ENCODE assay signal across 8 cellular contexts in genomic region chr2:69914235-69915049, GRCh38. TPM values are rescaled to one million over a fixed set of nuclear protein-coding genes. Genes with fewer than 3 reads are reported as not detected.
DNase-seq lines count a peak whose midpoint lies in the region; FAIRE-seq and TF ChIP-seq lines count a peak whose summit lies in the region.

No MANE protein-coding gene starts in this region.

- H3K9me3 Mint-ChIP-seq in H9 (no peaks in the 10 kb centered on the region), neural crest cell (no peaks in the 10 kb centered on the region)

- no peak overlapping the region for H3T11ph ChIP-seq in H9 (ENCODE audit: low read length)

- H3K4ac ChIP-seq in H9 (ENCODE audit: low read depth, low read length): peak overlapping the region; percentile 69; the same call in 1 of the 2 replicates

- H4K8ac ChIP-seq in H9 (replicated peaks; ENCODE audit: insufficient read length, low read depth, low read length): no peak overlapping the region

- DNase-seq in H9 (peak; percentile 100), MG63 (peak; percentile 100), SHP77 treated with DMSO at 0.1 percent for 48 hours (lab: John Stamatoyannopoulos, UW) (peak; percentile 99), foreskin fibroblast (peak; percentile 100), neural crest cell (ENCODE audit: low read depth, low spot score) (peak; percentile 99)
- DNase-seq in activated gamma-delta T cell treated with anti-CD3 and anti-CD28 coated beads, Interleukin-2, amount 50 U/mL, for 16 hours (ENCODE audit: low read depth): peak; percentile 100

- H4K20me1 ChIP-seq in H9 (ENCODE audit: control insufficient read depth, insufficient read depth, insufficient read length): no peaks in the 10 kb centered on the region

- peaks cover 3% of the 10 kb centered on the region for H3K23me2 ChIP-seq in H9 (ENCODE audit: insufficient read length, low read depth, low read length, poor library complexity, severe bottlenecking)

- H3K27me3 Mint-ChIP-seq in H9 (ENCODE audit: low read depth) (no peaks in the 10 kb centered on the region; the same call in 1 of the 2 replicates), neural crest cell (ENCODE audit: low read depth) (peaks cover 4% of the 10 kb centered on the region)

- no peak overlapping the region for H2BK5ac ChIP-seq in H9 (ENCODE audit: insufficient read length, low read length)

- no peak overlapping the region for H4K91ac ChIP-seq in H9 (ENCODE audit: insufficient read length, low read depth, low read length)

- H3K36me3 ChIP-seq in MG63 (peaks cover 20% of the 10 kb centered on the region), stomach smooth muscle (ENCODE audit: control insufficient read depth in 2 of 2, insufficient read depth in 2 of 2, low read length in 2 of 2) (peaks cover 7 to 10% of the 10 kb centered on the region in 2 donors)

- H2AFZ ChIP-seq in H9 (ENCODE audit: low read length): no peak overlapping the region

- TF ChIP-seq CTCF in H9 (conservative IDR thresholded peaks at IDR 0.05) (peak; percentile 19; the same call in 1 of the 3 replicates), foreskin fibroblast (IDR thresholded peaks at IDR 0.05; ENCODE audit: low read depth, low read length) (no peak), neural crest cell (conservative IDR thresholded peaks at IDR 0.05) (peak; percentile 29)

- H2BK15ac ChIP-seq in H9 (ENCODE audit: low read depth, low read length): no peak overlapping the region

- H3K4me2 ChIP-seq in H9 (ENCODE audit: insufficient read depth, insufficient read length, low read length): peak overlapping the region; percentile 56

- no peak overlapping the region for H2BK120ac ChIP-seq in H9 (ENCODE audit: low read depth, low read length, poor library complexity, severe bottlenecking)

- H3K27me3 ChIP-seq in H9 (ENCODE audit: insufficient read depth, low read length): no peaks in the 10 kb centered on the region
- no peaks in the 10 kb centered on the region for H3K27me3 ChIP-seq in MG63
- H3K27me3 ChIP-seq in stomach smooth muscle (ENCODE audit: control insufficient read depth in 1 of 2, insufficient read depth in 2 of 2, low read length in 2 of 2): no peaks in the 10 kb centered on the region

- peak; percentile 100 for FAIRE-seq in G401.6 (lab: Jason Lieb, UNC)

- H3K9me3 ChIP-seq in H9 (ENCODE audit: control insufficient read depth, low read depth, low read length): no peaks in the 10 kb centered on the region
- no peaks in the 10 kb centered on the region for H3K9me3 ChIP-seq in MG63
- H3K9me3 ChIP-seq in stomach smooth muscle (ENCODE audit: control insufficient read depth in 2 of 2, low read length in 2 of 2): no peaks in the 10 kb centered on the region

- no peak overlapping the region for H2BK12ac ChIP-seq in H9 (ENCODE audit: insufficient read length, low read depth, low read length)

- no peak overlapping the region for H2BK20ac ChIP-seq in H9 (ENCODE audit: low read depth, low read length, poor library complexity, severe bottlenecking)

- no peaks in the 10 kb centered on the region for H3K79me2 ChIP-seq in H9 (ENCODE audit: insufficient read depth, low read length)

- H3K4me1 ChIP-seq in H9 (ENCODE audit: insufficient read depth, low read length) (no peaks in the 10 kb centered on the region), stomach smooth muscle (ENCODE audit: control insufficient read depth, insufficient read depth, low read length) (peaks cover 2% of the 10 kb centered on the region)

- H3K27ac Mint-ChIP-seq in H9: peak overlapping the region; percentile 84 to 98 (median 92); a peak in 5 of 7 replicates
- peak overlapping the region; percentile 98 for H3K27ac Mint-ChIP-seq in neural crest cell (ENCODE audit: unreplicated experiment)

- H3K4me1 Mint-ChIP-seq in H9 (peaks cover 3 to 5% of the 10 kb centered on the region in 2 experiments; a peak in 1 of 4 replicates), neural crest cell (peaks cover 16% of the 10 kb centered on the region)

- no CpG with 5 or more reads among the region's 57 CpGs for WGBS in H9 (ENCODE audit: extremely low coverage, insufficient read length, low lambda C conversion rate)

- no peak overlapping the region for H3K56ac ChIP-seq in H9 (ENCODE audit: insufficient read length, low read depth, low read length)

- H4K5ac ChIP-seq in H9 (ENCODE audit: insufficient read length, low read depth, low read length): no peak overlapping the region

- no peak overlapping the region for H2AK5ac ChIP-seq in H9 (ENCODE audit: insufficient read length, low read length)

- H3K36me3 Mint-ChIP-seq in H9 (ENCODE audit: insufficient read depth in 1 of 3, low read depth in 3 of 3) (peaks cover 0 to 2% (median 0%) of the 10 kb centered on the region in 3 experiments; a peak in 1 of 7 replicates), neural crest cell (ENCODE audit: low read depth) (no peaks in the 10 kb centered on the region)

- H3K27ac ChIP-seq in H9 (ENCODE audit: insufficient read length, low read depth, low read length) (peak overlapping the region; percentile 40), stomach smooth muscle (ENCODE audit: low read length) (peak overlapping the region; percentile 84)

- H3K14ac ChIP-seq in H9 (ENCODE audit: insufficient read depth, low read length): peak overlapping the region; percentile 94

- H3K4me3 ChIP-seq in MG63 (peak overlapping the region; percentile 83), foreskin fibroblast (ENCODE audit: low read depth in 1 of 2, low read length in 2 of 2) (peak overlapping the region; percentile 67 to 82), stomach smooth muscle (ENCODE audit: low read length in 2 of 2) (peak overlapping the region; percentile 76 to 80)

- H3K9ac ChIP-seq in H9 (ENCODE audit: extremely low read depth, insufficient read length, low read length): peak overlapping the region; percentile 80
- peak overlapping the region; percentile 77 to 89 for H3K9ac ChIP-seq in stomach smooth muscle (ENCODE audit: low read length in 2 of 2)

- peak overlapping the region; percentile 87 for H3K18ac ChIP-seq in H9 (ENCODE audit: insufficient read length, low read depth, low read length)

- H3K4me3 Mint-ChIP-seq in H9 (peak overlapping the region; percentile 74 to 84), neural crest cell (peak overlapping the region; percentile 96)

- H3K23ac ChIP-seq in H9 (ENCODE audit: insufficient read length, low read depth, low read length): no peak overlapping the region

- H3K79me1 ChIP-seq in H9 (ENCODE audit: insufficient read depth, low read depth, low read length, poor library complexity, severe bottlenecking): no peaks in the 10 kb centered on the region

RNA-seq across cellular contexts. Expression of gene MXD1, which starts 0.5 kb away (rescaled TPM):
- total RNA-seq in H9 (2021) (3.7 and 5.5 TPM in 2 replicates), neural crest cell (4.9 and 6.6 TPM in 2 replicates)
- total RNA-seq in MG63 (2014; rRNA removed; shearing (Covaris generic); ENCODE audit: low replicate concordance): 2.5 and 3.6 TPM in 2 replicates

RNA-seq across cellular contexts. Expression of gene SNRNP27, which starts 20.7 kb away (rescaled TPM):
- 47.1 and 53.8 TPM in 2 replicates for total RNA-seq in H9 (2021)
- total RNA-seq in MG63 (2014; rRNA removed; shearing (Covaris generic); ENCODE audit: low replicate concordance): 46.5 and 64.1 TPM in 2 replicates
- total RNA-seq in neural crest cell: 65.5 and 67.8 TPM in 2 replicates

RNA-seq across cellular contexts. Expression of gene ASPRV1, which starts 47.0 kb away (rescaled TPM):
- 0.57 and 0.64 TPM in 2 replicates for total RNA-seq in H9 (2021)
- total RNA-seq in MG63 (2014; rRNA removed; shearing (Covaris generic); ENCODE audit: low replicate concordance): 0.95 and 2.4 TPM in 2 replicates
- total RNA-seq in neural crest cell: 1.2 and 1.7 TPM in 2 replicates

Comparison
In these comparisons a context has a peak if more than half of its experiments do, and no peak if none do; other contexts are left out.
1. Peak in every context shown above with its lines: DNase-seq, H3K4me3 ChIP-seq and H3K27ac ChIP-seq.